In genomic region chr6:15690451-15690961, GRCh38 we compare ENCODE assay signal across 10 cellular contexts. TPM values are rescaled to one million over a fixed set of nuclear protein-coding genes. Genes with fewer than 3 reads are reported as not detected.
DNase-seq lines count a peak whose midpoint lies in the region; ATAC-seq and TF ChIP-seq lines count a peak whose summit lies in the region.
"Had no signal": no experiment of that assay in that cellular context is flagged by ENCODE, and none has a peak within 500 bp of the region (broad histone marks: within the 10 kb centered on the region; RNA-seq: fewer than 3 reads in every experiment).

No MANE protein-coding gene starts in this region.

- no peaks in the 10 kb centered on the region for H3K9me3 Mint-ChIP-seq in CD8-positive, alpha-beta memory T cell
- H3K9me3 Mint-ChIP-seq in T-cell: no peaks in the 10 kb centered on the region

- TF ChIP-seq CTCF in VCaP (conservative IDR thresholded peaks at IDR 0.05): no peak
- no peak for TF ChIP-seq CTCF in mucosa of descending colon (IDR thresholded peaks at IDR 0.05)
- no peak for TF ChIP-seq CTCF in foreskin keratinocyte (conservative IDR thresholded peaks at IDR 0.05)

- no peak overlapping the region for H3K4me3 ChIP-seq in right cardiac atrium (ENCODE audit: low read length)
- no peak overlapping the region for H3K4me3 ChIP-seq in mucosa of descending colon
- H3K4me3 ChIP-seq in CD8-positive, alpha-beta memory T cell (ENCODE audit: low read length): no peak overlapping the region

- CTCF ChIA-PET in CD8-positive, alpha-beta memory T cell (lab: Charles Lee): no interaction called here
- CTCF ChIA-PET in T-cell (lab: Charles Lee): no interaction called here

- intact Hi-C loops in right cardiac atrium (cut with DNase I): loop anchor here in 3 of 4 donors (5.0 kb wide), 3 partner anchors 437 to 517 kb away; partner anchors contain the start of gene MYLIP (in 1 of the 3)
- intact Hi-C loops in left cardiac atrium (cut with DNase I): loop anchor here (2.0 to 10.0 kb wide), 4 partner anchors 434 to 516 kb away; partner anchors contain the start of gene MYLIP (in 2 of the 2)
- intact Hi-C loops in mucosa of descending colon (cut with DNase I, micrococcal nuclease): loop anchor here (10.0 kb wide), 2 partner anchors 434 to 494 kb away; partner anchors contain the start of gene MYLIP (in 1 of the 2)

- peaks cover 8 to 28% of the 10 kb centered on the region in 2 donors for H3K27me3 Mint-ChIP-seq in CD8-positive, alpha-beta memory T cell
- H3K27me3 Mint-ChIP-seq in T-cell: peaks cover 4% of the 10 kb centered on the region in 2 donors
- H3K27me3 Mint-ChIP-seq: B cell had no signal

- H3K9me3 ChIP-seq in right cardiac atrium (ENCODE audit: control insufficient read depth, low read length) (no peaks in the 10 kb centered on the region), mucosa of descending colon (no peaks in the 10 kb centered on the region)
- H3K9me3 ChIP-seq in CD8-positive, alpha-beta memory T cell (ENCODE audit: low read length): no peaks in the 10 kb centered on the region
- H3K9me3 ChIP-seq: lower lobe of right lung had no signal

- no peaks in the 10 kb centered on the region for H3K36me3 Mint-ChIP-seq in CD8-positive, alpha-beta memory T cell
- no peaks in the 10 kb centered on the region for H3K36me3 Mint-ChIP-seq in T-cell

- H3K27ac Mint-ChIP-seq in CD8-positive, alpha-beta memory T cell: peak overlapping the region in 1 of 8 donors; percentile 26
- H3K27ac Mint-ChIP-seq in T-cell: no peak overlapping the region

- POLR2A ChIA-PET in CD8-positive, alpha-beta memory T cell (lab: Charles Lee): no interaction called here
- POLR2A ChIA-PET in T-cell (lab: Charles Lee): no interaction called here

- H3K27me3 ChIP-seq in right cardiac atrium (ENCODE audit: control insufficient read depth, insufficient read depth): no peaks in the 10 kb centered on the region
- H3K27me3 ChIP-seq in CD8-positive, alpha-beta memory T cell (ENCODE audit: insufficient read depth, low read length, poor library complexity, severe bottlenecking): no peaks in the 10 kb centered on the region
- H3K27me3 ChIP-seq in foreskin keratinocyte: no peaks in the 10 kb centered on the region

- DNase-seq in right cardiac atrium: no peak
- DNase-seq in left cardiac atrium: no peak
- no peak for DNase-seq in mucosa of descending colon
- no peak for DNase-seq in CD8-positive, alpha-beta memory T cell
- no peak for DNase-seq in T-cell
- no peak for DNase-seq in foreskin keratinocyte
- no peak for DNase-seq in NCI-H2107 (lab: John Stamatoyannopoulos, UW)

- H3K4me3 Mint-ChIP-seq in CD8-positive, alpha-beta memory T cell: no peak overlapping the region
- no peak overlapping the region for H3K4me3 Mint-ChIP-seq in T-cell

- H3K4me1 ChIP-seq in right cardiac atrium (ENCODE audit: control insufficient read depth, insufficient read depth, low read length): no peaks in the 10 kb centered on the region
- H3K4me1 ChIP-seq in mucosa of descending colon (ENCODE audit: low read depth): peaks cover 14% of the 10 kb centered on the region
- peaks cover 3% of the 10 kb centered on the region for H3K4me1 ChIP-seq in CD8-positive, alpha-beta memory T cell (ENCODE audit: insufficient read depth, low read length)
- no peaks in the 10 kb centered on the region for H3K4me1 ChIP-seq in foreskin keratinocyte

- H3K27ac ChIP-seq in right cardiac atrium (ENCODE audit: low read length) (no peak overlapping the region), VCaP (peak overlapping the region; percentile 53), foreskin keratinocyte (no peak overlapping the region)
- no peak overlapping the region for H3K27ac ChIP-seq in CD8-positive, alpha-beta memory T cell (ENCODE audit: low read depth, low read length)

- 32% methylated on average over 3 of the region's 3 CpGs for WGBS in right cardiac atrium

- peaks cover 6 to 9% (median 7%) of the 10 kb centered on the region in 3 donors for H3K4me1 Mint-ChIP-seq in CD8-positive, alpha-beta memory T cell
- H3K4me1 Mint-ChIP-seq in T-cell: peaks cover 6 to 8% (median 8%) of the 10 kb centered on the region in 3 donors

- H3K36me3 ChIP-seq in mucosa of descending colon (ENCODE audit: low read depth): no peaks in the 10 kb centered on the region
- H3K36me3 ChIP-seq in CD8-positive, alpha-beta memory T cell (ENCODE audit: insufficient read depth, low read length): no peaks in the 10 kb centered on the region
- H3K36me3 ChIP-seq: lower lobe of right lung had no signal

- ATAC-seq in right cardiac atrium: peak; percentile 23 to 55
- ATAC-seq in left cardiac atrium: no peak
- peak; percentile 68 for ATAC-seq in mucosa of descending colon
- ATAC-seq in T-cell (replicated peaks in 1 of 4): no peak
- no peak for ATAC-seq in foreskin keratinocyte

RNA-seq across cellular contexts. Expression of gene DTNBP1, which starts 27.7 kb away (rescaled TPM):
- total RNA-seq in right cardiac atrium (10 to 100 TPM; 18.9 to 34.0 (median 26.7) TPM), left cardiac atrium (10 to 100 TPM; 18.9 to 23.2 TPM), mucosa of descending colon (10 to 100 TPM; 19.6 to 31.8 (median 25.0) TPM), T-cell (10 to 100 TPM; 18.7 to 25.4 (median 19.9) TPM), foreskin keratinocyte (10.2 and 12.1 TPM in 2 replicates)
- polyA plus RNA-seq in right cardiac atrium (17.2 TPM), foreskin keratinocyte (15.6 and 16.5 TPM in 2 replicates)
- total RNA-seq in CD8-positive, alpha-beta memory T cell: 10 to 100 TPM; 14.6 to 15.5 TPM
- 37.3 TPM for polyA plus RNA-seq in CD8-positive, alpha-beta memory T cell

Comparison
In these comparisons a context has a peak if more than half of its experiments do, and no peak if none do; other contexts are left out.
1. ATAC-seq: peak in right cardiac atrium (2 of 2) and mucosa of descending colon (single experiment); none in left cardiac atrium (0 of 2), T-cell (0 of 4) and foreskin keratinocyte (single experiment).